Comparison of ENCODE assay signal across 29 cellular contexts in genomic region chrX:85914431-85914830, GRCh38.
"Had no signal": no experiment of that assay in that cellular context is flagged by ENCODE, and none has a peak within 500 bp of the region (broad histone marks: within the 10 kb centered on the region; RNA-seq: fewer than 3 reads in every experiment).

No MANE protein-coding gene starts in this region.

- H3K4me3 ChIP-seq: esophagus muscularis mucosa, gastrocnemius medialis had no signal

- H3K9me3 Mint-ChIP-seq: activated naive CD4-positive, alpha-beta T cell treated with anti-CD3 and anti-CD28 coated beads, Interleukin-2, amount 50 U/mL, for 24 hours; activated T-helper 1 cell treated with anti-CD3 and anti-CD28 coated beads, Interleukin-12 subunit alpha, Interleukin-12 subunit beta, Interleukin-2, Interleukin-4 antibody, amounts not matched to agents 30 ng/mL and 10 ng/mL and 1 ng/mL, durations not matched to agents 14 hours and 24 hours and 36 hours; activated T-helper 2 cell treated with anti-CD3 and anti-CD28 coated beads, Interferon-gamma antibody, Interleukin-2, Interleukin-4, amounts not matched to agents 10 μg/mL and 5 μg/mL and 100 μg/mL, durations not matched to agents 14 hours and 24 hours and 36 hours; central memory CD8-positive, alpha-beta T cell; effector memory CD8-positive, alpha-beta T cell had no signal

- H3K4me3 Mint-ChIP-seq: activated CD4-positive, alpha-beta memory T cell treated with anti-CD3 and anti-CD28 coated beads for 36 hours; activated CD4-positive, alpha-beta T cell treated with anti-CD3 and anti-CD28 coated beads for 36 hours; activated CD4-positive, alpha-beta T cell treated with anti-CD3 and anti-CD28 coated beads, Interleukin-2, amount 10 ng/mL, durations not matched to agents 24 days and 14 days; activated CD8-positive, alpha-beta memory T cell treated with anti-CD3 and anti-CD28 coated beads, Interleukin-2, amount 10 ng/mL, durations not matched to agents 7 days and 5 days; activated CD8-positive, alpha-beta T cell treated with anti-CD3 and anti-CD28 coated beads, Interleukin-2, amount 10 ng/mL, durations not matched to agents 7 days and 5 days; activated naive CD4-positive, alpha-beta T cell treated with anti-CD3 and anti-CD28 coated beads for 36 hours; activated naive CD4-positive, alpha-beta T cell treated with anti-CD3 and anti-CD28 coated beads, Interleukin-2, amount 50 U/mL, for 24 hours; activated naive CD8-positive, alpha-beta T cell treated with anti-CD3 and anti-CD28 coated beads for 36 hours; activated T-helper 1 cell treated with anti-CD3 and anti-CD28 coated beads, Interleukin-12 subunit alpha, Interleukin-12 subunit beta, Interleukin-2, Interleukin-4 antibody, amounts not matched to agents 30 ng/mL and 10 ng/mL and 1 ng/mL, durations not matched to agents 14 hours and 24 hours and 36 hours; central memory CD8-positive, alpha-beta T cell; effector memory CD8-positive, alpha-beta T cell; T-helper 17 cell had no signal

- H3K27ac ChIP-seq: brain microvascular endothelial cell, esophagus muscularis mucosa, foreskin keratinocyte, gastrocnemius medialis had no signal

- H3K27me3 Mint-ChIP-seq: activated CD4-positive, alpha-beta memory T cell treated with anti-CD3 and anti-CD28 coated beads for 36 hours; activated CD4-positive, alpha-beta T cell treated with anti-CD3 and anti-CD28 coated beads for 36 hours; activated CD4-positive, alpha-beta T cell treated with anti-CD3 and anti-CD28 coated beads, Interleukin-2, amount 10 ng/mL, durations not matched to agents 24 days and 14 days; activated CD8-positive, alpha-beta memory T cell treated with anti-CD3 and anti-CD28 coated beads, Interleukin-2, amount 10 ng/mL, durations not matched to agents 7 days and 5 days; activated naive CD4-positive, alpha-beta T cell treated with anti-CD3 and anti-CD28 coated beads, Interleukin-2, amount 50 U/mL, for 24 hours; activated naive CD8-positive, alpha-beta T cell treated with anti-CD3 and anti-CD28 coated beads for 36 hours; central memory CD8-positive, alpha-beta T cell; effector memory CD8-positive, alpha-beta T cell; T-helper 17 cell had no signal

- H3K4me1 Mint-ChIP-seq: activated CD4-positive, alpha-beta T cell treated with anti-CD3 and anti-CD28 coated beads, Interleukin-2, amount 10 ng/mL, durations not matched to agents 24 days and 14 days; activated CD8-positive, alpha-beta memory T cell treated with anti-CD3 and anti-CD28 coated beads, Interleukin-2, amount 10 ng/mL, durations not matched to agents 7 days and 5 days had no signal

- DNase-seq: activated CD4-positive, alpha-beta memory T cell treated with anti-CD3 and anti-CD28 coated beads for 36 hours; activated CD4-positive, alpha-beta T cell treated with anti-CD3 and anti-CD28 coated beads for 36 hours; activated CD4-positive, alpha-beta T cell treated with anti-CD3 and anti-CD28 coated beads, Interleukin-2, amount 10 ng/mL, durations not matched to agents 24 days and 14 days; activated CD4-positive, CD25-positive, alpha-beta regulatory T cell; activated CD4-positive, CD25-positive, alpha-beta regulatory T cell treated with anti-CD3 and anti-CD28 coated beads, Interleukin-2, amount 50 U/mL, for 72 hours; activated CD8-positive, alpha-beta memory T cell treated with anti-CD3 and anti-CD28 coated beads, Interleukin-2, amount 10 ng/mL, durations not matched to agents 7 days and 5 days; activated CD8-positive, alpha-beta memory T cell treated with anti-CD3 and anti-CD28 coated beads, Interleukin-2, amount 50 U/mL, for 4 hours; activated CD8-positive, alpha-beta T cell treated with anti-CD3 and anti-CD28 coated beads, Interleukin-2, amount 10 ng/mL, durations not matched to agents 7 days and 5 days; activated naive CD4-positive, alpha-beta T cell treated with anti-CD3 and anti-CD28 coated beads for 36 hours; activated naive CD8-positive, alpha-beta T cell treated with anti-CD3 and anti-CD28 coated beads for 36 hours; activated T-cell treated with anti-CD3 and anti-CD28 coated beads, Interleukin-2, amount 50 U/mL, for 1 hour; activated T-cell treated with anti-CD3 and anti-CD28 coated beads, Interleukin-2, amount 50 U/mL, for 48 hours; amniotic stem cell; anterior cingulate cortex; brain microvascular endothelial cell; cortex of kidney; dermis blood vessel endothelial cell; effector CD4-positive, alpha-beta T cell; effector memory CD8-positive, alpha-beta T cell; erythroblast; foreskin keratinocyte; gastrocnemius medialis; T-helper 1 cell; T-helper 17 cell had no signal

- H3K4me1 ChIP-seq: esophagus muscularis mucosa, foreskin keratinocyte, gastrocnemius medialis had no signal

- ATAC-seq: activated CD4-positive, alpha-beta T cell treated with anti-CD3 and anti-CD28 coated beads for 36 hours; activated CD8-positive, alpha-beta memory T cell treated with anti-CD3 and anti-CD28 coated beads, Interleukin-2, amount 10 ng/mL, durations not matched to agents 7 days and 5 days; activated CD8-positive, alpha-beta T cell treated with anti-CD3 and anti-CD28 coated beads, Interleukin-2, amount 10 ng/mL, durations not matched to agents 7 days and 5 days; effector memory CD8-positive, alpha-beta T cell; foreskin keratinocyte; gastrocnemius medialis; T-helper 17 cell had no signal

- H3K36me3 ChIP-seq: brain microvascular endothelial cell, esophagus muscularis mucosa, gastrocnemius medialis had no signal

- H3K9me3 ChIP-seq: gastrocnemius medialis had no signal

- H3K27ac Mint-ChIP-seq: activated CD4-positive, alpha-beta memory T cell treated with anti-CD3 and anti-CD28 coated beads for 36 hours; activated CD4-positive, alpha-beta T cell treated with anti-CD3 and anti-CD28 coated beads for 36 hours; activated CD4-positive, alpha-beta T cell treated with anti-CD3 and anti-CD28 coated beads, Interleukin-2, amount 10 ng/mL, durations not matched to agents 24 days and 14 days; activated CD8-positive, alpha-beta memory T cell treated with anti-CD3 and anti-CD28 coated beads, Interleukin-2, amount 10 ng/mL, durations not matched to agents 7 days and 5 days; activated CD8-positive, alpha-beta T cell treated with anti-CD3 and anti-CD28 coated beads, Interleukin-2, amount 10 ng/mL, durations not matched to agents 7 days and 5 days; activated naive CD4-positive, alpha-beta T cell treated with anti-CD3 and anti-CD28 coated beads for 36 hours; activated naive CD4-positive, alpha-beta T cell treated with anti-CD3 and anti-CD28 coated beads, Interleukin-2, amount 50 U/mL, for 24 hours; activated naive CD8-positive, alpha-beta T cell treated with anti-CD3 and anti-CD28 coated beads for 36 hours; activated T-helper 1 cell treated with anti-CD3 and anti-CD28 coated beads, Interleukin-12 subunit alpha, Interleukin-12 subunit beta, Interleukin-2, Interleukin-4 antibody, amounts not matched to agents 30 ng/mL and 10 ng/mL and 1 ng/mL, durations not matched to agents 14 hours and 24 hours and 36 hours; activated T-helper 2 cell treated with anti-CD3 and anti-CD28 coated beads, Interferon-gamma antibody, Interleukin-2, Interleukin-4, amounts not matched to agents 10 μg/mL and 5 μg/mL and 100 μg/mL, durations not matched to agents 14 hours and 24 hours and 36 hours; effector memory CD8-positive, alpha-beta T cell; T-helper 17 cell had no signal

- H3K27me3 ChIP-seq: brain microvascular endothelial cell, esophagus muscularis mucosa, foreskin keratinocyte, gastrocnemius medialis had no signal
